9 cellular contexts compared by ENCODE assay signal in the genomic region with DNA sequence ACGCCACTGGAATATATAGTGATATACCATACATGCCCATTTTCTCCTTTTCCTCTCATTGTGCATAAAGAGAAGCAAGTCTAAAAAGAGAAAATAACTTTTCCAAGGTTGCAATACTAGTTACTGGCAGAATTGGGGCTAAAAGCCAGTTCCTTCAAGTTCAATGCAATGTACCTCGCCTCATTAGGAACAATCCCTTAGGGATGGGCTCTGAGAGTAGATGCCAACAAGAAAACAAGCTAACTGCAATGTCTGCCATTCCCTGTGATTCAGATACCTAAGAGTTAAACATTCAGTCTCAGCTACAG.
DNase-seq lines count a peak whose midpoint lies in the region; ATAC-seq and TF ChIP-seq lines count a peak whose summit lies in the region.
"Had no signal": no experiment of that assay in that cellular context is flagged by ENCODE, and none has a peak within 500 bp of the region (broad histone marks: within the 10 kb centered on the region; RNA-seq: fewer than 3 reads in every experiment).

No MANE protein-coding gene starts in this region.

- peak overlapping the region; percentile 12 for H3K27ac ChIP-seq in ectodermal cell (ENCODE audit: insufficient read depth, low read depth, low read length, poor library complexity, severe bottlenecking)

- no peak for TF ChIP-seq CTCF in nephron progenitor cell (IDR thresholded peaks at IDR 0.05)

- peak overlapping the region; percentile 31 for H3K4me3 ChIP-seq in ectodermal cell (ENCODE audit: insufficient read depth, low read depth, low read length)

- H3K9me3 Mint-ChIP-seq in stimulated activated naive CD8-positive, alpha-beta T cell treated with anti-CD3 and anti-CD28 coated beads, Interleukin-15, Interleukin-2, amounts not matched to agents 100 ng/mL and 50 ng/mL, for 24 hours: no peaks in the 10 kb centered on the region
- H3K9me3 Mint-ChIP-seq in nephron progenitor cell: no peaks in the 10 kb centered on the region

- DNase-seq in stimulated activated naive CD8-positive, alpha-beta T cell treated with anti-CD3 and anti-CD28 coated beads, Interleukin-15, Interleukin-2, amounts not matched to agents 100 U/mL and 50 U/mL, for 24 hours: no peak
- no peak for DNase-seq in nephron progenitor cell
- DNase-seq in DMS 273 treated with DMSO at 0.1 percent for 48 hours (lab: John Stamatoyannopoulos, UW): no peak
- no peak for DNase-seq in NCI-H446 (lab: John Stamatoyannopoulos, UW)
- no peak for DNase-seq in MV-4-11 (lab: John Stamatoyannopoulos, UW)
- DNase-seq: activated CD8-positive, alpha-beta memory T cell treated with anti-CD3 and anti-CD28 coated beads, Interleukin-2, amount 50 U/mL, for 4 hours had no signal

- 39 to 44% methylated on average over 2 of the region's 2 CpGs for WGBS in ectodermal cell, 2 experiments

- peak overlapping the region; percentile 43 for H3K4me3 Mint-ChIP-seq in stimulated activated naive CD8-positive, alpha-beta T cell treated with anti-CD3 and anti-CD28 coated beads, Interleukin-15, Interleukin-2, amounts not matched to agents 100 ng/mL and 50 ng/mL, for 24 hours
- peak overlapping the region; percentile 84 for H3K4me3 Mint-ChIP-seq in nephron progenitor cell

- no peak overlapping the region for H3K27ac Mint-ChIP-seq in stimulated activated naive CD8-positive, alpha-beta T cell treated with anti-CD3 and anti-CD28 coated beads, Interleukin-15, Interleukin-2, amounts not matched to agents 100 ng/mL and 50 ng/mL, for 24 hours
- H3K27ac Mint-ChIP-seq in nephron progenitor cell: peak overlapping the region; percentile 97

- H3K27me3 Mint-ChIP-seq in stimulated activated naive CD8-positive, alpha-beta T cell treated with anti-CD3 and anti-CD28 coated beads, Interleukin-15, Interleukin-2, amounts not matched to agents 100 ng/mL and 50 ng/mL, for 24 hours: peaks cover 11% of the 10 kb centered on the region
- H3K27me3 Mint-ChIP-seq in nephron progenitor cell (ENCODE audit: low read depth, poor library complexity): no peaks in the 10 kb centered on the region

- no peaks in the 10 kb centered on the region for H3K27me3 ChIP-seq in ectodermal cell (ENCODE audit: control insufficient read depth, insufficient read depth, low read length, poor library complexity, severe bottlenecking)

- no peaks in the 10 kb centered on the region for H3K36me3 ChIP-seq in ectodermal cell (ENCODE audit: control insufficient read depth, insufficient read depth, low read length)

- peaks cover 16% of the 10 kb centered on the region for H3K4me1 Mint-ChIP-seq in stimulated activated naive CD8-positive, alpha-beta T cell treated with anti-CD3 and anti-CD28 coated beads, Interleukin-15, Interleukin-2, amounts not matched to agents 100 ng/mL and 50 ng/mL, for 24 hours (ENCODE audit: low read depth)
- peaks cover 88% of the 10 kb centered on the region for H3K4me1 Mint-ChIP-seq in nephron progenitor cell

- ATAC-seq in stimulated activated naive CD8-positive, alpha-beta T cell treated with anti-CD3 and anti-CD28 coated beads, Interleukin-15, Interleukin-2, amounts not matched to agents 100 U/mL and 50 U/mL, for 24 hours: no peak
- ATAC-seq in HG02642 (IDR thresholded peaks at IDR 0.05; ENCODE audit: poor library complexity, unreplicated experiment): no peak

- H3K9me3 ChIP-seq in ectodermal cell (ENCODE audit: control insufficient read depth, low read length): no peaks in the 10 kb centered on the region

- H3K4me1 ChIP-seq in ectodermal cell (ENCODE audit: control insufficient read depth, insufficient read depth, low read length): peaks cover 31% of the 10 kb centered on the region

- no peaks in the 10 kb centered on the region for H3K36me3 Mint-ChIP-seq in stimulated activated naive CD8-positive, alpha-beta T cell treated with anti-CD3 and anti-CD28 coated beads, Interleukin-15, Interleukin-2, amounts not matched to agents 100 ng/mL and 50 ng/mL, for 24 hours (ENCODE audit: low read depth)
- H3K36me3 Mint-ChIP-seq in nephron progenitor cell (ENCODE audit: low read depth): no peaks in the 10 kb centered on the region
